In the genomic region with DNA sequence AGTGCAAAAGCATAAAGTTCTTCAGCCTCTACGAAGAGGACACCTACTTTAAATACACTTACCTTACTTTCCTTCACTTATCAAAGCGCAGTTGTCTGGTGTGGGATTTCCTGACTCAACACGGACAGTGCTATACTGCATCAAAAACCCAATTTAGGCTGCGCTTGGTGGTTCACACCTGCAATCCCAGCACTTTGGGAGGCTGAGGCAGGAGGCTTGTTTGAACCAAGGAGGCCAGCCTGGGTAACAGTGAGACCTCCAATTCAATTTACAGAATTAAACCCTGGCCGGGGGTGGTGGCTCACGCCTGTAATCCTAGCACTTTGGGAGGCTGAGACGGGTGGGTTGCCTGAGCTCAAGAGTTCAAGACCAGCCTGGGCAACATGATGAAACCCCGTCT, we compare ENCODE assay signal across 1 cellular context.
TF ChIP-seq lines count a peak whose summit lies in the region.

No MANE protein-coding gene starts in this region.

TF ChIP-seq in HepG2, 621 proteins besides CTCF, POLR2A, EP300 and RAD21:
- TF ChIP-seq ZKSCAN1 (IDR thresholded peaks at IDR 0.05; ENCODE audit: low read length) (no peak), ZSCAN31 (CRISPR knock-in tag; IDR thresholded peaks at IDR 0.05; ENCODE audit: low read depth) (0 out of 2 replicates have a peak, but pooled peaks have one; percentile 45)
- TF ChIP-seq, protein P1, sequence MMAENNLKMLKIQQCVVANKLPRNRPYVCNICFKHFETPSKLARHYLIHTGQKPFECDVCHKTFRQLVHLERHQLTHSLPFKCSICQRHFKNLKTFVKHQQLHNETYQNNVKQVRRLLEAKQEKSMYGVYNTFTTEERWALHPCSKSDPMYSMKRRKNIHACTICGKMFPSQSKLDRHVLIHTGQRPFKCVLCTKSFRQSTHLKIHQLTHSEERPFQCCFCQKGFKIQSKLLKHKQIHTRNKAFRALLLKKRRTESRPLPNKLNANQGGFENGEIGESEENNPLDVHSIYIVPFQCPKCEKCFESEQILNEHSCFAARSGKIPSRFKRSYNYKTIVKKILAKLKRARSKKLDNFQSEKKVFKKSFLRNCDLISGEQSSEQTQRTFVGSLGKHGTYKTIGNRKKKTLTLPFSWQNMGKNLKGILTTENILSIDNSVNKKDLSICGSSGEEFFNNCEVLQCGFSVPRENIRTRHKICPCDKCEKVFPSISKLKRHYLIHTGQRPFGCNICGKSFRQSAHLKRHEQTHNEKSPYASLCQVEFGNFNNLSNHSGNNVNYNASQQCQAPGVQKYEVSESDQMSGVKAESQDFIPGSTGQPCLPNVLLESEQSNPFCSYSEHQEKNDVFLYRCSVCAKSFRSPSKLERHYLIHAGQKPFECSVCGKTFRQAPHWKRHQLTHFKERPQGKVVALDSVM (CRISPR knock-in tag; IDR thresholded peaks at IDR 0.05): peak; percentile 82; the same call in 1 of the 2 replicates
TF ChIP-seq in HepG2: peak in this region for 2.
